ENCODE assay signal across 3 cellular contexts in genomic region chr7:137258552-137258951, GRCh38.
TF ChIP-seq lines count a peak whose summit lies in the region.

No MANE protein-coding gene starts in this region.

TF ChIP-seq in liver, 16 proteins besides CTCF, POLR2A, EP300 and RAD21 (continued from another document):
- TF ChIP-seq, protein P1, sequence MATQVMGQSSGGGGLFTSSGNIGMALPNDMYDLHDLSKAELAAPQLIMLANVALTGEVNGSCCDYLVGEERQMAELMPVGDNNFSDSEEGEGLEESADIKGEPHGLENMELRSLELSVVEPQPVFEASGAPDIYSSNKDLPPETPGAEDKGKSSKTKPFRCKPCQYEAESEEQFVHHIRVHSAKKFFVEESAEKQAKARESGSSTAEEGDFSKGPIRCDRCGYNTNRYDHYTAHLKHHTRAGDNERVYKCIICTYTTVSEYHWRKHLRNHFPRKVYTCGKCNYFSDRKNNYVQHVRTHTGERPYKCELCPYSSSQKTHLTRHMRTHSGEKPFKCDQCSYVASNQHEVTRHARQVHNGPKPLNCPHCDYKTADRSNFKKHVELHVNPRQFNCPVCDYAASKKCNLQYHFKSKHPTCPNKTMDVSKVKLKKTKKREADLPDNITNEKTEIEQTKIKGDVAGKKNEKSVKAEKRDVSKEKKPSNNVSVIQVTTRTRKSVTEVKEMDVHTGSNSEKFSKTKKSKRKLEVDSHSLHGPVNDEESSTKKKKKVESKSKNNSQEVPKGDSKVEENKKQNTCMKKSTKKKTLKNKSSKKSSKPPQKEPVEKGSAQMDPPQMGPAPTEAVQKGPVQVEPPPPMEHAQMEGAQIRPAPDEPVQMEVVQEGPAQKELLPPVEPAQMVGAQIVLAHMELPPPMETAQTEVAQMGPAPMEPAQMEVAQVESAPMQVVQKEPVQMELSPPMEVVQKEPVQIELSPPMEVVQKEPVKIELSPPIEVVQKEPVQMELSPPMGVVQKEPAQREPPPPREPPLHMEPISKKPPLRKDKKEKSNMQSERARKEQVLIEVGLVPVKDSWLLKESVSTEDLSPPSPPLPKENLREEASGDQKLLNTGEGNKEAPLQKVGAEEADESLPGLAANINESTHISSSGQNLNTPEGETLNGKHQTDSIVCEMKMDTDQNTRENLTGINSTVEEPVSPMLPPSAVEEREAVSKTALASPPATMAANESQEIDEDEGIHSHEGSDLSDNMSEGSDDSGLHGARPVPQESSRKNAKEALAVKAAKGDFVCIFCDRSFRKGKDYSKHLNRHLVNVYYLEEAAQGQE (IDR thresholded peaks at IDR 0.05) = no peak

TF ChIP-seq in HepG2, 621 proteins besides CTCF, POLR2A, EP300 and RAD21 (continued from another document):
- TF ChIP-seq, protein P2, sequence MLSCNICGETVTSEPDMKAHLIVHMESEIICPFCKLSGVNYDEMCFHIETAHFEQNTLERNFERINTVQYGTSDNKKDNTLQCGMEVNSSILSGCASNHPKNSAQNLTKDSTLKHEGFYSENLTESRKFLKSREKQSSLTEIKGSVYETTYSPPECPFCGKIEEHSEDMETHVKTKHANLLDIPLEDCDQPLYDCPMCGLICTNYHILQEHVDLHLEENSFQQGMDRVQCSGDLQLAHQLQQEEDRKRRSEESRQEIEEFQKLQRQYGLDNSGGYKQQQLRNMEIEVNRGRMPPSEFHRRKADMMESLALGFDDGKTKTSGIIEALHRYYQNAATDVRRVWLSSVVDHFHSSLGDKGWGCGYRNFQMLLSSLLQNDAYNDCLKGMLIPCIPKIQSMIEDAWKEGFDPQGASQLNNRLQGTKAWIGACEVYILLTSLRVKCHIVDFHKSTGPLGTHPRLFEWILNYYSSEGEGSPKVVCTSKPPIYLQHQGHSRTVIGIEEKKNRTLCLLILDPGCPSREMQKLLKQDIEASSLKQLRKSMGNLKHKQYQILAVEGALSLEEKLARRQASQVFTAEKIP (CRISPR knock-in tag; IDR thresholded peaks at IDR 0.05; ENCODE audit: borderline replicate concordance) = no peak
- no peak for TF ChIP-seq RAD51 (IDR thresholded peaks at IDR 0.05; ENCODE audit: borderline replicate concordance)
- TF ChIP-seq, protein P3, sequence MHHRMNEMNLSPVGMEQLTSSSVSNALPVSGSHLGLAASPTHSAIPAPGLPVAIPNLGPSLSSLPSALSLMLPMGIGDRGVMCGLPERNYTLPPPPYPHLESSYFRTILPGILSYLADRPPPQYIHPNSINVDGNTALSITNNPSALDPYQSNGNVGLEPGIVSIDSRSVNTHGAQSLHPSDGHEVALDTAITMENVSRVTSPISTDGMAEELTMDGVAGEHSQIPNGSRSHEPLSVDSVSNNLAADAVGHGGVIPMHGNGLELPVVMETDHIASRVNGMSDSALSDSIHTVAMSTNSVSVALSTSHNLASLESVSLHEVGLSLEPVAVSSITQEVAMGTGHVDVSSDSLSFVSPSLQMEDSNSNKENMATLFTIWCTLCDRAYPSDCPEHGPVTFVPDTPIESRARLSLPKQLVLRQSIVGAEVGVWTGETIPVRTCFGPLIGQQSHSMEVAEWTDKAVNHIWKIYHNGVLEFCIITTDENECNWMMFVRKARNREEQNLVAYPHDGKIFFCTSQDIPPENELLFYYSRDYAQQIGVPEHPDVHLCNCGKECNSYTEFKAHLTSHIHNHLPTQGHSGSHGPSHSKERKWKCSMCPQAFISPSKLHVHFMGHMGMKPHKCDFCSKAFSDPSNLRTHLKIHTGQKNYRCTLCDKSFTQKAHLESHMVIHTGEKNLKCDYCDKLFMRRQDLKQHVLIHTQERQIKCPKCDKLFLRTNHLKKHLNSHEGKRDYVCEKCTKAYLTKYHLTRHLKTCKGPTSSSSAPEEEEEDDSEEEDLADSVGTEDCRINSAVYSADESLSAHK (CRISPR knock-in tag; IDR thresholded peaks at IDR 0.05; ENCODE audit: borderline replicate concordance) = no peak

TF ChIP-seq in WTC11, 78 proteins besides CTCF, POLR2A, EP300 and RAD21 (continued from another document):
- TF ChIP-seq, protein P4, sequence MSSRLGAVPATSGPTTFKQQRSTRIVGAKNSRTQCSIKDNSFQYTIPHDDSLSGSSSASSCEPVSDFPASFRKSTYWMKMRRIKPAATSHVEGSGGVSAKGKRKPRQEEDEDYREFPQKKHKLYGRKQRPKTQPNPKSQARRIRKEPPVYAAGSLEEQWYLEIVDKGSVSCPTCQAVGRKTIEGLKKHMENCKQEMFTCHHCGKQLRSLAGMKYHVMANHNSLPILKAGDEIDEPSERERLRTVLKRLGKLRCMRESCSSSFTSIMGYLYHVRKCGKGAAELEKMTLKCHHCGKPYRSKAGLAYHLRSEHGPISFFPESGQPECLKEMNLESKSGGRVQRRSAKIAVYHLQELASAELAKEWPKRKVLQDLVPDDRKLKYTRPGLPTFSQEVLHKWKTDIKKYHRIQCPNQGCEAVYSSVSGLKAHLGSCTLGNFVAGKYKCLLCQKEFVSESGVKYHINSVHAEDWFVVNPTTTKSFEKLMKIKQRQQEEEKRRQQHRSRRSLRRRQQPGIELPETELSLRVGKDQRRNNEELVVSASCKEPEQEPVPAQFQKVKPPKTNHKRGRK (CRISPR knock-in tag; IDR thresholded peaks at IDR 0.05; ENCODE audit: borderline replicate concordance) = no peak
- TF ChIP-seq ZNF121 (CRISPR knock-in tag; IDR thresholded peaks at IDR 0.05) = no peak
- TF ChIP-seq SMAD4 (CRISPR knock-in tag; IDR thresholded peaks at IDR 0.05) = no peak
- no peak for TF ChIP-seq ATF2 (CRISPR knock-in tag; IDR thresholded peaks at IDR 0.05; ENCODE audit: borderline replicate concordance, low read depth)
- TF ChIP-seq USF1 (CRISPR knock-in tag; IDR thresholded peaks at IDR 0.05) = no peak
- no peak for TF ChIP-seq FOXP4 (CRISPR knock-in tag; IDR thresholded peaks at IDR 0.05)
- no peak for TF ChIP-seq TCF7 (CRISPR knock-in tag; IDR thresholded peaks at IDR 0.05; ENCODE audit: low read depth)
- no peak for TF ChIP-seq EMX1 (CRISPR knock-in tag; IDR thresholded peaks at IDR 0.05)
- TF ChIP-seq ZNF219 (CRISPR knock-in tag; IDR thresholded peaks at IDR 0.05; ENCODE audit: borderline replicate concordance) = no peak
- TF ChIP-seq HMGXB4 (CRISPR knock-in tag; IDR thresholded peaks at IDR 0.05) = no peak
- no peak for TF ChIP-seq ATF6 (CRISPR knock-in tag; IDR thresholded peaks at IDR 0.05)
- no peak for TF ChIP-seq ZBTB43 (CRISPR knock-in tag; IDR thresholded peaks at IDR 0.05)
